ENCODE assay signal across 22 cellular contexts in genomic region chr4:18675586-18675985, GRCh38.
"Had no signal": no experiment of that assay in that cellular context is flagged by ENCODE, and none has a peak within 500 bp of the region (broad histone marks: within the 10 kb centered on the region; RNA-seq: fewer than 3 reads in every experiment).

No MANE protein-coding gene starts in this region.

- H3K27ac Mint-ChIP-seq: IgD-negative memory B cell had no signal

- H3K27me3 Mint-ChIP-seq: IgD-negative memory B cell had no signal

- H3K4me1 Mint-ChIP-seq: IgD-negative memory B cell had no signal

- H3K9me3 Mint-ChIP-seq: IgD-negative memory B cell had no signal

- H3K4me3 Mint-ChIP-seq: IgD-negative memory B cell had no signal

- H3K4me1 ChIP-seq: SJSA1 had no signal

- H3K4me3 ChIP-seq: K562, SJSA1 had no signal

- H3K9ac ChIP-seq: KMS-11, SK-N-SH had no signal

- DNase-seq: Kasumi-1, MM.1S, NCI-H1092 treated with DMSO at 0.1 percent for 48 hours, NCI-H1436, NCI-H187, NCI-H2029, NCI-H2081 treated with DMSO at 0.1 percent for 48 hours, NCI-H2171, NCI-H226, NCI-H510A, NCI-H524 treated with DMSO at 0.1 percent for 48 hours, NCI-H69, NCI-H774, Right ventricle myocardium superior, RPMI8226, SIG-M5, SK-N-SH had no signal

- H3K27me3 ChIP-seq: SJSA1 had no signal

- H3K9me3 ChIP-seq: SJSA1, SK-N-SH had no signal

- H3K36me3 Mint-ChIP-seq: IgD-negative memory B cell had no signal

- H3K36me3 ChIP-seq: SJSA1 had no signal

- H3K27ac ChIP-seq: HL-60, KMS-11, SJSA1 had no signal
